11 cellular contexts compared by ENCODE assay signal in the genomic region with DNA sequence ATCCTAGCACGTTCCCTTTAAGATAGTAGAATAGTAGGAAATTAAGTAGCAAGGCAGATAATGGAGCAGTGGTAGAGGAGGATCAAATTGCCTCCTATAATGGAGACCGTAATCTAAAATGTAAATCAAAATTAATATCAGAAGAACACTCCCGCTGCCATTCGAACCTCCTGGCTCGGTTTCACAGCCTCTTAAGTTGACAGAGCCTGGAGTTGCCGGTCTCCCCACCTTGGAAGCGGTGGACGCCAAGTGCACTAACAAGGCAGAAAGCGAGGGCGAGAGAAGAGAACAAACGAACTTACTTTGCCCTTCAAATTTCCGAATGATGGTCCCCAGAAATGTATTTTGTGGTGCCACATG. TPM values are rescaled to one million over a fixed set of nuclear protein-coding genes. Genes with fewer than 3 reads are reported as not detected.
A peak's percentile ranks its signal among the peaks of the same experiment; 100 is the strongest.
DNase-seq lines count a peak whose midpoint lies in the region; ATAC-seq and TF ChIP-seq lines count a peak whose summit lies in the region.
"Had no signal": no experiment of that assay in that cellular context is flagged by ENCODE, and none has a peak within 500 bp of the region (broad histone marks: within the 10 kb centered on the region; RNA-seq: fewer than 3 reads in every experiment).

No MANE protein-coding gene starts in this region.

- no peak overlapping the region for H2BK15ac ChIP-seq in mesenchymal stem cell (ENCODE audit: low read depth, poor library complexity, severe bottlenecking)

- no peaks in the 10 kb centered on the region for H3K79me1 ChIP-seq in mesenchymal stem cell (replicated peaks; ENCODE audit: low read length, poor library complexity, severe bottlenecking)

- POLR2A ChIA-PET in SK-N-SH (lab: Yijun Ruan, JAX) = no interaction called here

- H3K79me2 ChIP-seq in SK-N-SH (ENCODE audit: insufficient read depth) = no peaks in the 10 kb centered on the region

- peak overlapping the region; percentile 19; the same call in 1 of the 2 replicates for H3K9ac ChIP-seq in HUES64 (ENCODE audit: low read depth, low read length)
- no peak overlapping the region for H3K9ac ChIP-seq in SK-N-SH
- H3K9ac ChIP-seq in mesenchymal stem cell (ENCODE audit: low read length) = no peak overlapping the region

- H2BK12ac ChIP-seq in mesenchymal stem cell (ENCODE audit: low read length in 2 of 2) = no peak overlapping the region

- H3K9me2 ChIP-seq in SK-N-SH = no peaks in the 10 kb centered on the region

- H3K4me3 ChIP-seq in HUES64 (ENCODE audit: low read length) (peak overlapping the region; percentile 65), SK-N-SH (ENCODE audit: low read depth in 2 of 2, low read length in 1 of 2) (peak overlapping the region; percentile 36 to 41; a peak in 3 of 4 replicates), mesenchymal stem cell (ENCODE audit: insufficient read depth in 1 of 2, low read depth in 1 of 2, low read length in 2 of 2) (peak overlapping the region; percentile 50 to 61)
- H3K4me3 ChIP-seq: spleen had no signal

- no peak overlapping the region for H2AFZ ChIP-seq in SK-N-SH (ENCODE audit: low read depth)
- H2AFZ ChIP-seq in mesenchymal stem cell (ENCODE audit: low read depth, low read length) = no peak overlapping the region

- H3K27me3 ChIP-seq in HUES64 (ENCODE audit: insufficient read depth, low read length) (peaks cover 52% of the 10 kb centered on the region), SK-N-SH (ENCODE audit: insufficient read depth) (peaks cover 6% of the 10 kb centered on the region; the same call in 1 of the 2 replicates), mesenchymal stem cell (ENCODE audit: control insufficient read depth in 1 of 2, insufficient read depth in 1 of 2, low read length in 2 of 2) (peaks cover 9 to 20% of the 10 kb centered on the region in 2 experiments)

- no peak for TF ChIP-seq CTCF in SK-N-SH (IDR thresholded peaks at IDR 0.05)

- H3K4me2 ChIP-seq in SK-N-SH (peak overlapping the region; percentile 63), mesenchymal stem cell (ENCODE audit: low read length, poor library complexity, severe bottlenecking) (peak overlapping the region; percentile 81)

- 2% methylated on average over 12 of the region's 12 CpGs for WGBS in HUES64
- WGBS in SK-N-SH (ENCODE audit: low lambda C conversion rate) = 1% methylated on average over 11 of the region's 12 CpGs
- WGBS in mesenchymal stem cell = 2% methylated on average over 11 of the region's 12 CpGs

- H3K27ac ChIP-seq in HUES64 (ENCODE audit: low read depth, low read length) = no peak overlapping the region
- no peak overlapping the region for H3K27ac ChIP-seq in SK-N-SH (ENCODE audit: low read depth in 2 of 2, low read length in 1 of 2)
- no peak overlapping the region for H3K27ac ChIP-seq in mesenchymal stem cell (ENCODE audit: low read length, poor library complexity, severe bottlenecking)
- H3K27ac ChIP-seq: epithelial cell of prostate, spleen had no signal

- no peak overlapping the region for H3K18ac ChIP-seq in mesenchymal stem cell (ENCODE audit: low read depth in 1 of 2, low read length in 2 of 2)

- H4K8ac ChIP-seq in mesenchymal stem cell (ENCODE audit: low read length) = no peak overlapping the region

- no peaks in the 10 kb centered on the region for H3F3A ChIP-seq in SK-N-SH (replicated peaks; ENCODE audit: insufficient read depth)

- H3K9me3 ChIP-seq in HUES64 (ENCODE audit: insufficient read depth, low read depth, low read length) = no peaks in the 10 kb centered on the region
- no peaks in the 10 kb centered on the region for H3K9me3 ChIP-seq in SK-N-SH
- H3K9me3 ChIP-seq in mesenchymal stem cell (ENCODE audit: control insufficient read depth, low read length) = no peaks in the 10 kb centered on the region

- no peak overlapping the region for H2BK120ac ChIP-seq in mesenchymal stem cell (ENCODE audit: low read depth, low read length)

- H3K4ac ChIP-seq in mesenchymal stem cell (ENCODE audit: low read depth in 1 of 2, low read length in 2 of 2) = no peak overlapping the region

- CTCF ChIA-PET in SK-N-SH (lab: Yijun Ruan, JAX) = no interaction called here

- no peak for TF ChIP-seq EP300 in SK-N-SH (IDR thresholded peaks at IDR 0.05; ENCODE audit: borderline replicate concordance in 1 of 2, low read depth in 1 of 2, low read length in 1 of 2)

- H3K4me1 ChIP-seq in HUES64 (ENCODE audit: insufficient read depth, low read length) = peaks cover 10% of the 10 kb centered on the region; the same call in 1 of the 2 replicates
- H3K4me1 ChIP-seq in SK-N-SH (ENCODE audit: control insufficient read depth in 1 of 2, insufficient read depth in 2 of 2, low read depth in 1 of 2, low read length in 1 of 2) = peaks cover 0 to 6% of the 10 kb centered on the region in 2 experiments; a peak in 1 of 4 replicates
- peaks cover 7% of the 10 kb centered on the region for H3K4me1 ChIP-seq in mesenchymal stem cell (ENCODE audit: control insufficient read depth, insufficient read depth, low read depth, low read length)

- H2AK5ac ChIP-seq in mesenchymal stem cell (ENCODE audit: low read length, severe bottlenecking) = no peak overlapping the region

- no peaks in the 10 kb centered on the region for H4K20me1 ChIP-seq in SK-N-SH (ENCODE audit: insufficient read depth)

- H3K14ac ChIP-seq in mesenchymal stem cell (ENCODE audit: low read length in 2 of 2) = no peak overlapping the region

- no peak overlapping the region for H4K91ac ChIP-seq in mesenchymal stem cell (ENCODE audit: low read length)

- DNase-seq in DMS 273 (lab: John Stamatoyannopoulos, UW; ENCODE audit: unreplicated experiment) (peak; percentile 76), SK-N-SH (no peak), mesenchymal stem cell (no peak)
- DNase-seq in activated CD4-positive, alpha-beta T cell treated with anti-CD3 and anti-CD28 coated beads for 4 hours = no peak
- DNase-seq: CD8-positive, alpha-beta memory T cell had no signal

- H3K36me3 ChIP-seq in HUES64 (ENCODE audit: insufficient read depth, low read length) = no peaks in the 10 kb centered on the region
- no peaks in the 10 kb centered on the region for H3K36me3 ChIP-seq in SK-N-SH (replicated peaks in 1 of 2; ENCODE audit: control insufficient read depth in 1 of 2, insufficient read depth in 2 of 2, low read length in 1 of 2)
- no peaks in the 10 kb centered on the region for H3K36me3 ChIP-seq in mesenchymal stem cell (ENCODE audit: control insufficient read depth in 1 of 2, insufficient read depth in 2 of 2, low read depth in 1 of 2, low read length in 2 of 2)
- H3K36me3 ChIP-seq: spleen had no signal

- no peak for TF ChIP-seq RAD21 in SK-N-SH (IDR thresholded peaks at IDR 0.05; ENCODE audit: low read length)

- no peak for ATAC-seq in GM21786 (IDR thresholded peaks at IDR 0.05; ENCODE audit: unreplicated experiment)
- ATAC-seq in HG02981 (IDR thresholded peaks at IDR 0.05; ENCODE audit: unreplicated experiment) = no peak
- ATAC-seq in HG03378 (IDR thresholded peaks at IDR 0.05; ENCODE audit: unreplicated experiment) = no peak

- no peak overlapping the region for H3K23ac ChIP-seq in mesenchymal stem cell (ENCODE audit: low read length in 2 of 2)

- no peak overlapping the region for H2BK5ac ChIP-seq in mesenchymal stem cell (ENCODE audit: low read depth, low read length, poor library complexity, severe bottlenecking)

TF ChIP-seq in SK-N-SH, 30 proteins besides CTCF, POLR2A, EP300 and RAD21 (continues in another document):
- TF ChIP-seq, protein P1, sequence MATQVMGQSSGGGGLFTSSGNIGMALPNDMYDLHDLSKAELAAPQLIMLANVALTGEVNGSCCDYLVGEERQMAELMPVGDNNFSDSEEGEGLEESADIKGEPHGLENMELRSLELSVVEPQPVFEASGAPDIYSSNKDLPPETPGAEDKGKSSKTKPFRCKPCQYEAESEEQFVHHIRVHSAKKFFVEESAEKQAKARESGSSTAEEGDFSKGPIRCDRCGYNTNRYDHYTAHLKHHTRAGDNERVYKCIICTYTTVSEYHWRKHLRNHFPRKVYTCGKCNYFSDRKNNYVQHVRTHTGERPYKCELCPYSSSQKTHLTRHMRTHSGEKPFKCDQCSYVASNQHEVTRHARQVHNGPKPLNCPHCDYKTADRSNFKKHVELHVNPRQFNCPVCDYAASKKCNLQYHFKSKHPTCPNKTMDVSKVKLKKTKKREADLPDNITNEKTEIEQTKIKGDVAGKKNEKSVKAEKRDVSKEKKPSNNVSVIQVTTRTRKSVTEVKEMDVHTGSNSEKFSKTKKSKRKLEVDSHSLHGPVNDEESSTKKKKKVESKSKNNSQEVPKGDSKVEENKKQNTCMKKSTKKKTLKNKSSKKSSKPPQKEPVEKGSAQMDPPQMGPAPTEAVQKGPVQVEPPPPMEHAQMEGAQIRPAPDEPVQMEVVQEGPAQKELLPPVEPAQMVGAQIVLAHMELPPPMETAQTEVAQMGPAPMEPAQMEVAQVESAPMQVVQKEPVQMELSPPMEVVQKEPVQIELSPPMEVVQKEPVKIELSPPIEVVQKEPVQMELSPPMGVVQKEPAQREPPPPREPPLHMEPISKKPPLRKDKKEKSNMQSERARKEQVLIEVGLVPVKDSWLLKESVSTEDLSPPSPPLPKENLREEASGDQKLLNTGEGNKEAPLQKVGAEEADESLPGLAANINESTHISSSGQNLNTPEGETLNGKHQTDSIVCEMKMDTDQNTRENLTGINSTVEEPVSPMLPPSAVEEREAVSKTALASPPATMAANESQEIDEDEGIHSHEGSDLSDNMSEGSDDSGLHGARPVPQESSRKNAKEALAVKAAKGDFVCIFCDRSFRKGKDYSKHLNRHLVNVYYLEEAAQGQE (IDR thresholded peaks at IDR 0.05; ENCODE audit: low read depth, low read length) = no peak
- TF ChIP-seq, protein P2, sequence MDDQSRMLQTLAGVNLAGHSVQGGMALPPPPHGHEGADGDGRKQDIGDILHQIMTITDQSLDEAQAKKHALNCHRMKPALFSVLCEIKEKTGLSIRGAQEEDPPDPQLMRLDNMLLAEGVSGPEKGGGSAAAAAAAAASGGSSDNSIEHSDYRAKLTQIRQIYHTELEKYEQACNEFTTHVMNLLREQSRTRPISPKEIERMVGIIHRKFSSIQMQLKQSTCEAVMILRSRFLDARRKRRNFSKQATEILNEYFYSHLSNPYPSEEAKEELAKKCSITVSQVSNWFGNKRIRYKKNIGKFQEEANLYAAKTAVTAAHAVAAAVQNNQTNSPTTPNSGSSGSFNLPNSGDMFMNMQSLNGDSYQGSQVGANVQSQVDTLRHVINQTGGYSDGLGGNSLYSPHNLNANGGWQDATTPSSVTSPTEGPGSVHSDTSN (IDR thresholded peaks at IDR 0.05) = no peak
- TF ChIP-seq SMC3 (IDR thresholded peaks at IDR 0.05; ENCODE audit: low read depth, low read length) = no peak

RNA-seq across cellular contexts. Expression of a gene that starts 0.4 kb away (rescaled TPM):
- 0.30 TPM for polyA plus RNA-seq in HUES64 (2013, experiment 1 of 2)
- 0.51 TPM for polyA plus RNA-seq in HUES64 (2013, experiment 2 of 2)
- not detected in 2 replicates for polyA plus RNA-seq in SK-N-SH (2012; rRNA removed)
- not detected in 2 replicates for polyA plus RNA-seq in SK-N-SH (2012; cell fraction: cytosol; rRNA removed)
- not detected in 2 replicates for polyA plus RNA-seq in SK-N-SH (2012; cell fraction: nucleus; rRNA removed)
- 0.03 TPM for polyA plus RNA-seq in mesenchymal stem cell (2013, experiment 1 of 2)
- 0.01 TPM for polyA plus RNA-seq in mesenchymal stem cell (2013, experiment 2 of 2)
- polyA plus RNA-seq: CD8-positive, alpha-beta memory T cell; spleen had no signal
